12 cellular contexts compared by ENCODE assay signal in the genomic region with DNA sequence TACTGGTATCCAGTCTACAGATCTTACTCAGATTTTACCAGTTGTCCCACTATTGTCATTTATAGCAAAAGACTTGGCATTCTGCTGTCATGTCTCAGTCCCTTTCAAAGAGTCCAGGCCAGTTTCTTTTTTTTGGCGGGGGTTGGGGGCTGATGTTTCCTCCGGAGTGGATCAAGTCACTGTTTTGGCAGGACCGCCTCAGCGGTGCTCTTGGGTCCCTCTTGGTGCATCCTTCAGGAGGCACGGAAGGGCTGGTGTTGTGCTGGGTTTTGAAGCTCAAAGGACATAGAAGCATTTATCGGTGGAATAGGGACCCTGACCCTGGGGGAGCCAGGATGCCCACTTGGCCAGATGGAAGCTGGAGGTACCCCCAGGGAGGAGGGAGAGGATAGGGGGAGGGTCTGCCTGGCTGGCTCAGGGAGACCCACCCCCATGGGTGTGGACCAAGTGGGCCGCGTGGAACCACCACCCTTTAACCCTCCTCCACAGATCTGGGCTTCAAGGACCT. TPM values are rescaled to one million over a fixed set of nuclear protein-coding genes. Genes with fewer than 3 reads are reported as not detected.
DNase-seq lines count a peak whose midpoint lies in the region; ATAC-seq, FAIRE-seq and TF ChIP-seq lines count a peak whose summit lies in the region.
"Had no signal": no experiment of that assay in that cellular context is flagged by ENCODE, and none has a peak within 500 bp of the region (broad histone marks: within the 10 kb centered on the region; RNA-seq: fewer than 3 reads in every experiment).

No MANE protein-coding gene starts in this region.

- CTCF ChIA-PET in RWPE1 (lab: Yijun Ruan, JAX) = no interaction called here
- CTCF ChIA-PET in CD8-positive, alpha-beta memory T cell (lab: Charles Lee) = no interaction called here

- peak; percentile 31 for ATAC-seq in stimulated activated naive CD8-positive, alpha-beta T cell treated with anti-CD3 and anti-CD28 coated beads, Interleukin-15, amount 100 ng/mL, for 72 hours
- no peak for ATAC-seq in stimulated activated naive CD8-positive, alpha-beta T cell treated with anti-CD3 and anti-CD28 coated beads, Interleukin-15, Interleukin-2, amounts not matched to agents 100 U/mL and 50 U/mL, for 24 hours
- ATAC-seq in lower lobe of right lung (no peak), HG03159 (IDR thresholded peaks at IDR 0.05; ENCODE audit: unreplicated experiment) (no peak)

- no peaks in the 10 kb centered on the region for H3K9me3 Mint-ChIP-seq in stimulated activated naive CD8-positive, alpha-beta T cell treated with anti-CD3 and anti-CD28 coated beads, Interleukin-15, amount 100 ng/mL, for 72 hours
- H3K9me3 Mint-ChIP-seq in CD8-positive, alpha-beta memory T cell = no peaks in the 10 kb centered on the region

- no peak overlapping the region for H3K4me3 Mint-ChIP-seq in stimulated activated naive CD8-positive, alpha-beta T cell treated with anti-CD3 and anti-CD28 coated beads, Interleukin-15, amount 100 ng/mL, for 72 hours
- H3K4me3 Mint-ChIP-seq in CD8-positive, alpha-beta memory T cell = no peak overlapping the region

- TF ChIP-seq CTCF in RWPE1 (conservative IDR thresholded peaks at IDR 0.05; ENCODE audit: low read depth) = no peak
- TF ChIP-seq CTCF in liver (IDR thresholded peaks at IDR 0.05; ENCODE audit: low read depth, low read length, missing input control) = no peak
- TF ChIP-seq CTCF in lower lobe of right lung (IDR thresholded peaks at IDR 0.05) = no peak

- H3K27ac Mint-ChIP-seq in stimulated activated naive CD8-positive, alpha-beta T cell treated with anti-CD3 and anti-CD28 coated beads, Interleukin-15, amount 100 ng/mL, for 72 hours = no peak overlapping the region
- H3K27ac Mint-ChIP-seq in CD8-positive, alpha-beta memory T cell = peak overlapping the region in 2 of 8 donors; percentile 26 to 42

- H3K27me3 ChIP-seq in liver (ENCODE audit: control insufficient read depth in 4 of 4, insufficient read depth in 4 of 4, low read length in 3 of 4) = no peaks in the 10 kb centered on the region
- H3K27me3 ChIP-seq in CD8-positive, alpha-beta memory T cell (ENCODE audit: insufficient read depth, low read length, poor library complexity, severe bottlenecking) = no peaks in the 10 kb centered on the region
- no peaks in the 10 kb centered on the region for H3K27me3 ChIP-seq in lower lobe of right lung (ENCODE audit: low read depth)
- H3K27me3 ChIP-seq: MG63 had no signal

- H3K4me1 ChIP-seq in liver (ENCODE audit: control insufficient read depth in 4 of 4, insufficient read depth in 4 of 4, low read length in 3 of 4) (peaks cover 12 to 42% (median 25%) of the 10 kb centered on the region in 4 donors), lower lobe of right lung (peaks cover 17% of the 10 kb centered on the region)
- H3K4me1 ChIP-seq in CD8-positive, alpha-beta memory T cell (ENCODE audit: insufficient read depth, low read length) = peaks cover 6% of the 10 kb centered on the region

- peak overlapping the region in 1 of 2 donors; percentile 36 for H3K9ac ChIP-seq in liver (ENCODE audit: low read depth in 1 of 2, low read length in 2 of 2)

- H3K4me1 Mint-ChIP-seq in stimulated activated naive CD8-positive, alpha-beta T cell treated with anti-CD3 and anti-CD28 coated beads, Interleukin-15, amount 100 ng/mL, for 72 hours = peaks cover 35% of the 10 kb centered on the region
- peaks cover 19 to 31% (median 30%) of the 10 kb centered on the region in 3 donors for H3K4me1 Mint-ChIP-seq in CD8-positive, alpha-beta memory T cell

- POLR2A ChIA-PET in RWPE1 (lab: Yijun Ruan, JAX; ENCODE audit: low non-redundant PET) = no interaction called here
- POLR2A ChIA-PET in CD8-positive, alpha-beta memory T cell (lab: Charles Lee) = interaction anchor here (0.6 kb wide), 1 partner anchor 35 kb away, joined by 3 read pairs; no protein-coding TSS in a partner anchor

- DNase-seq in stimulated activated naive CD8-positive, alpha-beta T cell treated with anti-CD3 and anti-CD28 coated beads, Interleukin-15, amount 100 ng/mL, for 72 hours = no peak
- DNase-seq in stimulated activated naive CD8-positive, alpha-beta T cell treated with anti-CD3 and anti-CD28 coated beads, Interleukin-15, Interleukin-2, amounts not matched to agents 100 U/mL and 50 U/mL, for 24 hours = no peak
- no peak for DNase-seq in RWPE1 (ENCODE audit: low spot score)
- no peak for DNase-seq in CD8-positive, alpha-beta memory T cell
- no peak for DNase-seq in lower lobe of right lung
- no peak for DNase-seq in H54 (ENCODE audit: insufficient read length, low spot score)
- DNase-seq: Calu3, HCEC 1CT, KG1, MG63 had no signal

- TF ChIP-seq RAD21 in liver (IDR thresholded peaks at IDR 0.05) = no peak

- peak overlapping the region; percentile 17 for H3K27ac ChIP-seq in RWPE1
- peak overlapping the region; percentile 10 to 11 for H3K27ac ChIP-seq in liver (ENCODE audit: low read depth in 1 of 2, low read length in 2 of 2)
- H3K27ac ChIP-seq in CD8-positive, alpha-beta memory T cell (ENCODE audit: low read depth, low read length) = no peak overlapping the region
- H3K27ac ChIP-seq in lower lobe of right lung = no peak overlapping the region

- H3K4me3 ChIP-seq in liver (ENCODE audit: low read depth in 1 of 3, low read length in 3 of 3) (no peak overlapping the region), lower lobe of right lung (no peak overlapping the region)
- no peak overlapping the region for H3K4me3 ChIP-seq in CD8-positive, alpha-beta memory T cell (ENCODE audit: low read length)
- H3K4me3 ChIP-seq: MG63 had no signal

- H3K36me3 Mint-ChIP-seq in CD8-positive, alpha-beta memory T cell = peaks cover 4 to 72% (median 16%) of the 10 kb centered on the region in 3 donors

- no peak for TF ChIP-seq POLR2A in H54 (IDR thresholded peaks at IDR 0.05; ENCODE audit: low read depth, low read length)

- intact Hi-C loops in lower lobe of right lung (cut with DNase I) = no loop called here

- H3K27me3 Mint-ChIP-seq in stimulated activated naive CD8-positive, alpha-beta T cell treated with anti-CD3 and anti-CD28 coated beads, Interleukin-15, amount 100 ng/mL, for 72 hours = no peaks in the 10 kb centered on the region
- no peaks in the 10 kb centered on the region for H3K27me3 Mint-ChIP-seq in CD8-positive, alpha-beta memory T cell

- H3K36me3 ChIP-seq in liver (ENCODE audit: control insufficient read depth in 4 of 4, insufficient read depth in 3 of 4, low read depth in 1 of 4, low read length in 3 of 4) (peaks cover 10 to 29% (median 12%) of the 10 kb centered on the region in 4 donors), lower lobe of right lung (peaks cover 69% of the 10 kb centered on the region)
- H3K36me3 ChIP-seq in CD8-positive, alpha-beta memory T cell (ENCODE audit: insufficient read depth, low read length) = peaks cover 50% of the 10 kb centered on the region
- H3K36me3 ChIP-seq: MG63 had no signal

- FAIRE-seq in H54 (lab: Jason Lieb, UNC) = no peak

- H3K9me3 ChIP-seq in liver (ENCODE audit: control insufficient read depth in 4 of 4, low read length in 3 of 4) (no peaks in the 10 kb centered on the region), lower lobe of right lung (no peaks in the 10 kb centered on the region)
- H3K9me3 ChIP-seq in CD8-positive, alpha-beta memory T cell (ENCODE audit: low read length) = no peaks in the 10 kb centered on the region
- H3K9me3 ChIP-seq: MG63 had no signal

- WGBS in liver = 92% methylated on average over 8 of the region's 8 CpGs

TF ChIP-seq in liver, 16 proteins besides CTCF, POLR2A, EP300 and RAD21:
- TF ChIP-seq FOXA2 (IDR thresholded peaks at IDR 0.05) = no peak
- no peak for TF ChIP-seq YY1 (IDR thresholded peaks at IDR 0.05)
- TF ChIP-seq HNF4A (conservative IDR thresholded peaks at IDR 0.05) = no peak
- TF ChIP-seq, protein P1, sequence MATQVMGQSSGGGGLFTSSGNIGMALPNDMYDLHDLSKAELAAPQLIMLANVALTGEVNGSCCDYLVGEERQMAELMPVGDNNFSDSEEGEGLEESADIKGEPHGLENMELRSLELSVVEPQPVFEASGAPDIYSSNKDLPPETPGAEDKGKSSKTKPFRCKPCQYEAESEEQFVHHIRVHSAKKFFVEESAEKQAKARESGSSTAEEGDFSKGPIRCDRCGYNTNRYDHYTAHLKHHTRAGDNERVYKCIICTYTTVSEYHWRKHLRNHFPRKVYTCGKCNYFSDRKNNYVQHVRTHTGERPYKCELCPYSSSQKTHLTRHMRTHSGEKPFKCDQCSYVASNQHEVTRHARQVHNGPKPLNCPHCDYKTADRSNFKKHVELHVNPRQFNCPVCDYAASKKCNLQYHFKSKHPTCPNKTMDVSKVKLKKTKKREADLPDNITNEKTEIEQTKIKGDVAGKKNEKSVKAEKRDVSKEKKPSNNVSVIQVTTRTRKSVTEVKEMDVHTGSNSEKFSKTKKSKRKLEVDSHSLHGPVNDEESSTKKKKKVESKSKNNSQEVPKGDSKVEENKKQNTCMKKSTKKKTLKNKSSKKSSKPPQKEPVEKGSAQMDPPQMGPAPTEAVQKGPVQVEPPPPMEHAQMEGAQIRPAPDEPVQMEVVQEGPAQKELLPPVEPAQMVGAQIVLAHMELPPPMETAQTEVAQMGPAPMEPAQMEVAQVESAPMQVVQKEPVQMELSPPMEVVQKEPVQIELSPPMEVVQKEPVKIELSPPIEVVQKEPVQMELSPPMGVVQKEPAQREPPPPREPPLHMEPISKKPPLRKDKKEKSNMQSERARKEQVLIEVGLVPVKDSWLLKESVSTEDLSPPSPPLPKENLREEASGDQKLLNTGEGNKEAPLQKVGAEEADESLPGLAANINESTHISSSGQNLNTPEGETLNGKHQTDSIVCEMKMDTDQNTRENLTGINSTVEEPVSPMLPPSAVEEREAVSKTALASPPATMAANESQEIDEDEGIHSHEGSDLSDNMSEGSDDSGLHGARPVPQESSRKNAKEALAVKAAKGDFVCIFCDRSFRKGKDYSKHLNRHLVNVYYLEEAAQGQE (IDR thresholded peaks at IDR 0.05) = no peak
- TF ChIP-seq HNF4G (IDR thresholded peaks at IDR 0.05) = no peak
- no peak for TF ChIP-seq FOXA1 (IDR thresholded peaks at IDR 0.05)
- TF ChIP-seq, protein P2, sequence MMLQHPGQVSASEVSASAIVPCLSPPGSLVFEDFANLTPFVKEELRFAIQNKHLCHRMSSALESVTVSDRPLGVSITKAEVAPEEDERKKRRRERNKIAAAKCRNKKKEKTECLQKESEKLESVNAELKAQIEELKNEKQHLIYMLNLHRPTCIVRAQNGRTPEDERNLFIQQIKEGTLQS (IDR thresholded peaks at IDR 0.05) = no peak
- TF ChIP-seq SP1 (IDR thresholded peaks at IDR 0.05) = no peak
- TF ChIP-seq TAF1 (conservative IDR thresholded peaks at IDR 0.05) = no peak

RNA-seq across cellular contexts. Expression of a gene that starts 10.8 kb away (rescaled TPM):
- total RNA-seq in liver (10 to 100 TPM; 18.0 to 48.3 TPM), lower lobe of right lung (95.7 TPM)
- polyA plus RNA-seq in liver = 10 to 100 TPM; 61.3 to 62.6 TPM
- total RNA-seq in CD8-positive, alpha-beta memory T cell = 10 to 100 TPM; 83.7 to 90.5 TPM
- polyA plus RNA-seq in CD8-positive, alpha-beta memory T cell = 95.7 TPM

RNA-seq across cellular contexts. Expression of a gene that starts 38.4 kb away (rescaled TPM):
- total RNA-seq in liver (10 to 100 TPM in 1 of 2 donors, 1 to 10 TPM in 1; 4.8 to 36.3 TPM), lower lobe of right lung (13.9 TPM)
- 10 to 100 TPM; 41.2 to 63.1 TPM for polyA plus RNA-seq in liver
- 10 to 100 TPM; 24.6 to 28.7 TPM for total RNA-seq in CD8-positive, alpha-beta memory T cell
- polyA plus RNA-seq in CD8-positive, alpha-beta memory T cell = 12.0 TPM

RNA-seq across cellular contexts. Expression of a gene that starts 43.4 kb away (rescaled TPM):
- total RNA-seq in liver (10 to 100 TPM; 14.4 to 18.9 TPM), lower lobe of right lung (40.3 TPM)
- polyA plus RNA-seq in liver = 1 to 10 TPM; 8.7 to 9.4 TPM
- 10 to 100 TPM; 24.6 to 25.0 TPM for total RNA-seq in CD8-positive, alpha-beta memory T cell
- 28.6 TPM for polyA plus RNA-seq in CD8-positive, alpha-beta memory T cell

Comparison
In these comparisons a context has a peak if more than half of its experiments do, and no peak if none do; other contexts are left out.
1. H3K27ac ChIP-seq: peak in RWPE1 (single experiment) and liver (2 of 2); none in CD8-positive, alpha-beta memory T cell (single experiment) and lower lobe of right lung (single experiment).